1 cellular context compared by ENCODE assay signal in the genomic region with DNA sequence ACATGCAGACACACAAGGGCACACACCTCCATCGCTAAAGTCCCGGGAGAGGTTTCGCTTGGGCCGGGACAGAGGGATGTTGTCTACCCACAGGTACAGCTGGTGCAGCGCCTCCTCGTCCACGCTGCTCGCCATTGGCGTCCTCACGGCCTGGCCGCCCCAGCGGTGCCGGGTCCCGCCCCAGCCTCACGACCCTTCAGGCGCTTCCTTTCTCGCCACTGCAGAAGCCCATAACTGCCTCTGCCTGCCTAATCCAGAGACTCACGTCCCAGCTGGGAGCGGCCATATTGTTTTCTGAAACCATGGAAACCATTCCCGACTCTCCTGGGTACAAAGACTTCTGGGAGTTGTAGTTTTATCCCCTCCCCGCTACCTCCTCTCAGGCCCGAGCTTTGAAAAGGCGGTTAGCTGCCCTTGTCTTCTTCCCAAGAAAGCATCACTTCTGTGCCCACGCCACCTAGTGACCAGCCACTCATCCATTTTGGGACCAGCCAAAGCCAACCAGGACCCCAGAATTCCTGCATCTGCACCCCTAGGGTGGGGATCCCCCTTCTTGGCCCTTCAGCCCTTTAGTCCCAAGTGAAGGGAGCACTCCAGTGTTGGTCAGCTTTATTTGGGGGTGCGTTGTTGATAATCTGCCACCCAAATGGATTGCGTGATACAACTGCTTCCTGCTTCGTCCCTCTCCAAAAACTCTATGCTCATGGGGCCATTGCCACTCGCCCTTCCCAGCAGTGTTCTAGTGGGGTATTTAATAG.
TF ChIP-seq lines count a peak whose summit lies in the region.

TSS of gene SPEF1 (minus strand) at position 296 of the 758 bp plus-strand sequence. CDS start at position 135, 161 bp downstream.

TF ChIP-seq in HCT116, 20 proteins besides CTCF, POLR2A, EP300 and RAD21 (continued from another document):
- TF ChIP-seq TCF7L2 (IDR thresholded peaks at IDR 0.05; ENCODE audit: borderline replicate concordance, extremely low read depth, insufficient read depth, insufficient read length) (peak; percentile 29), CBX3 (IDR thresholded peaks at IDR 0.05; ENCODE audit: low read depth) (no peak), YY1 (IDR thresholded peaks at IDR 0.05; ENCODE audit: extremely low read depth, insufficient replicate concordance, low read depth, low read length) (peak; percentile 99), ZFX (IDR thresholded peaks at IDR 0.05) (no peak)
TF ChIP-seq in HCT116: peak in this region for 6.
